ENCODE assay signal across 11 cellular contexts in genomic region chr10:124149681-124150080, GRCh38. TPM values are rescaled to one million over a fixed set of nuclear protein-coding genes. Genes with fewer than 3 reads are reported as not detected.
DNase-seq lines count a peak whose midpoint lies in the region; ATAC-seq and TF ChIP-seq lines count a peak whose summit lies in the region.
"Had no signal": no experiment of that assay in that cellular context is flagged by ENCODE, and none has a peak within 500 bp of the region (broad histone marks: within the 10 kb centered on the region; RNA-seq: fewer than 3 reads in every experiment).

No MANE protein-coding gene starts in this region.

- H3K27me3 ChIP-seq in GM23338 (ENCODE audit: insufficient read depth) = no peaks in the 10 kb centered on the region
- H3K27me3 ChIP-seq in OCI-LY3 (ENCODE audit: low read depth, low read length) = no peaks in the 10 kb centered on the region
- H3K27me3 ChIP-seq in aorta (ENCODE audit: control insufficient read depth in 1 of 2, insufficient read depth in 2 of 2, low read length in 1 of 2) = no peaks in the 10 kb centered on the region

- H3K4me2 ChIP-seq in GM23338 (no peak overlapping the region), OCI-LY3 (ENCODE audit: low read length) (peak overlapping the region; percentile 24; the same call in 1 of the 2 replicates)
- H3K4me2 ChIP-seq: PC-9 had no signal

- H3K9me3 ChIP-seq in OCI-LY3 (ENCODE audit: insufficient read depth, low read length) = no peaks in the 10 kb centered on the region
- H3K9me3 ChIP-seq in aorta (ENCODE audit: control insufficient read depth, low read length) = no peaks in the 10 kb centered on the region

- peak; percentile 25 for ATAC-seq in GM23338
- no peak for ATAC-seq in HG03520 (IDR thresholded peaks at IDR 0.05; ENCODE audit: unreplicated experiment)
- ATAC-seq in activated CD8-positive, alpha-beta T cell treated with anti-CD3 and anti-CD28 coated beads for 36 hours = no peak
- no peak for ATAC-seq in aorta (ENCODE audit: low FRiP score)

- H3K4me3 Mint-ChIP-seq in GM23338 (no peak overlapping the region), osteocyte (ENCODE audit: unreplicated experiment) (no peak overlapping the region)
- no peak overlapping the region for H3K4me3 Mint-ChIP-seq in activated CD8-positive, alpha-beta T cell treated with anti-CD3 and anti-CD28 coated beads for 36 hours

- H4K20me1 ChIP-seq in GM23338 (replicated peaks; ENCODE audit: insufficient read depth) (no peaks in the 10 kb centered on the region), OCI-LY3 (ENCODE audit: insufficient read depth, low read length) (no peaks in the 10 kb centered on the region)

- H3K9ac ChIP-seq in OCI-LY3 (ENCODE audit: low read length) = no peak overlapping the region

- POLR2A ChIA-PET in activated CD8-positive, alpha-beta T cell treated with anti-CD3 and anti-CD28 coated beads for 36 hours (lab: Charles Lee) = no interaction called here

- H3K4me3 ChIP-seq in GM23338 = no peak overlapping the region
- no peak overlapping the region for H3K4me3 ChIP-seq in OCI-LY3 (ENCODE audit: low read length)
- H3K4me3 ChIP-seq in aorta (ENCODE audit: low read length in 2 of 2) = no peak overlapping the region
- H3K4me3 ChIP-seq: PC-9 had no signal

- H3K27ac Mint-ChIP-seq in GM23338 = no peak overlapping the region
- peak overlapping the region; percentile 18 for H3K27ac Mint-ChIP-seq in osteocyte (ENCODE audit: unreplicated experiment)
- no peak overlapping the region for H3K27ac Mint-ChIP-seq in activated CD8-positive, alpha-beta T cell treated with anti-CD3 and anti-CD28 coated beads for 36 hours

- H3K36me3 ChIP-seq in GM23338 (ENCODE audit: insufficient read depth) = no peaks in the 10 kb centered on the region
- no peaks in the 10 kb centered on the region for H3K36me3 ChIP-seq in OCI-LY3 (replicated peaks; ENCODE audit: low read depth, low read length)
- H3K36me3 ChIP-seq in aorta (ENCODE audit: control insufficient read depth in 1 of 2, insufficient read depth in 2 of 2, low read length in 1 of 2) = no peaks in the 10 kb centered on the region

- H3K27ac ChIP-seq in GM23338 (ENCODE audit: low read depth) = no peak overlapping the region
- no peak overlapping the region for H3K27ac ChIP-seq in OCI-LY3 (ENCODE audit: low read length)
- H3K27ac ChIP-seq in aorta (ENCODE audit: low read depth in 1 of 2, low read length in 2 of 2) = no peak overlapping the region
- H3K27ac ChIP-seq: epithelial cell of prostate, PC-9 had no signal

- H3K4me1 Mint-ChIP-seq in GM23338 (peaks cover 18% of the 10 kb centered on the region), osteocyte (ENCODE audit: unreplicated experiment) (peaks cover 13% of the 10 kb centered on the region)
- peaks cover 4% of the 10 kb centered on the region for H3K4me1 Mint-ChIP-seq in activated CD8-positive, alpha-beta T cell treated with anti-CD3 and anti-CD28 coated beads for 36 hours (ENCODE audit: low read depth)

- TF ChIP-seq CTCF in GM23338 (conservative IDR thresholded peaks at IDR 0.05; ENCODE audit: low read depth in 2 of 2) (no peak), OCI-LY3 (IDR thresholded peaks at IDR 0.05; ENCODE audit: low read depth, low read length) (no peak), osteocyte (IDR thresholded peaks at IDR 0.05) (no peak)
- no peak for TF ChIP-seq CTCF in activated CD8-positive, alpha-beta T cell treated with anti-CD3 and anti-CD28 coated beads for 36 hours (IDR thresholded peaks at IDR 0.05)

- no peaks in the 10 kb centered on the region for H3F3A ChIP-seq in GM23338 (replicated peaks; ENCODE audit: low read depth)

- H3K36me3 Mint-ChIP-seq in GM23338 (ENCODE audit: low read depth) = no peaks in the 10 kb centered on the region; the same call in 2 of the 3 replicates
- no peaks in the 10 kb centered on the region for H3K36me3 Mint-ChIP-seq in osteocyte (ENCODE audit: unreplicated experiment)
- H3K36me3 Mint-ChIP-seq in activated CD8-positive, alpha-beta T cell treated with anti-CD3 and anti-CD28 coated beads for 36 hours (ENCODE audit: low read depth) = no peaks in the 10 kb centered on the region

- no peaks in the 10 kb centered on the region for H3K79me2 ChIP-seq in GM23338 (replicated peaks; ENCODE audit: insufficient read depth)
- H3K79me2 ChIP-seq in OCI-LY3 (ENCODE audit: low read length) = no peaks in the 10 kb centered on the region

- H3K9me3 Mint-ChIP-seq in GM23338 (no peaks in the 10 kb centered on the region; the same call in 2 of the 3 replicates), osteocyte (ENCODE audit: unreplicated experiment) (no peaks in the 10 kb centered on the region)
- no peaks in the 10 kb centered on the region for H3K9me3 Mint-ChIP-seq in activated CD8-positive, alpha-beta T cell treated with anti-CD3 and anti-CD28 coated beads for 36 hours

- WGBS in aorta, 2 donors = 91% methylated on average over 3 of the region's 3 CpGs

- DNase-seq in GM23338 (ENCODE audit: low spot score) (no peak), NCI-H187 (lab: John Stamatoyannopoulos, UW) (peak; percentile 50 to 73), osteocyte (ENCODE audit: extremely low spot score, unreplicated experiment) (no peak), activated T-cell treated with anti-CD3 and anti-CD28 coated beads for 4 hours (no peak), aorta (no peak)
- DNase-seq in activated CD8-positive, alpha-beta T cell treated with anti-CD3 and anti-CD28 coated beads for 36 hours = no peak
- DNase-seq: activated T-cell treated with anti-CD3 and anti-CD28 coated beads, Interleukin-2, amount 50 U/mL, for 48 hours; PC-9 had no signal

- H3K4me1 ChIP-seq in GM23338 (ENCODE audit: insufficient read depth) (peaks cover 11% of the 10 kb centered on the region), OCI-LY3 (ENCODE audit: low read length) (peaks cover 24% of the 10 kb centered on the region), aorta (ENCODE audit: control insufficient read depth in 1 of 2, insufficient read depth in 2 of 2, low read length in 2 of 2) (no peaks in the 10 kb centered on the region)

- intact Hi-C loops in activated CD8-positive, alpha-beta T cell treated with anti-CD3 and anti-CD28 coated beads for 36 hours (cut with micrococcal nuclease) = no loop called here
- intact Hi-C loops in aorta (cut with DNase I) = no loop called here

- H3K27me3 Mint-ChIP-seq in GM23338 (ENCODE audit: insufficient read depth, low read depth, poor library complexity) (peaks cover 2% of the 10 kb centered on the region), osteocyte (ENCODE audit: unreplicated experiment) (no peaks in the 10 kb centered on the region)
- H3K27me3 Mint-ChIP-seq in activated CD8-positive, alpha-beta T cell treated with anti-CD3 and anti-CD28 coated beads for 36 hours = peaks cover 12% of the 10 kb centered on the region

- CTCF ChIA-PET in activated CD8-positive, alpha-beta T cell treated with anti-CD3 and anti-CD28 coated beads for 36 hours (lab: Charles Lee) = no interaction called here

- no peaks in the 10 kb centered on the region; the same call in 1 of the 2 replicates for H3K9me2 ChIP-seq in GM23338 (ENCODE audit: insufficient read depth)

- peak overlapping the region; percentile 44 for H2AFZ ChIP-seq in GM23338
- H2AFZ ChIP-seq in OCI-LY3 (ENCODE audit: low read depth, low read length) = no peak overlapping the region
- H2AFZ ChIP-seq: PC-9 had no signal

TF ChIP-seq in GM23338, 12 proteins besides CTCF, POLR2A, EP300 and RAD21:
- TF ChIP-seq CREB1 (CRISPR knock-in tag; IDR thresholded peaks at IDR 0.05; ENCODE audit: low read depth) (no peak), EZH2 (IDR thresholded peaks at IDR 0.05; ENCODE audit: low read depth, unreplicated experiment) (no peak), JUNB (IDR thresholded peaks at IDR 0.05; ENCODE audit: unreplicated experiment) (no peak), POLR2AphosphoS5 (IDR thresholded peaks at IDR 0.05; ENCODE audit: low read depth) (no peak), EZH2phosphoT487 (IDR thresholded peaks at IDR 0.05; ENCODE audit: unreplicated experiment) (no peak), ZNF114 (CRISPR knock-in tag; IDR thresholded peaks at IDR 0.05) (no peak), STAT1 (IDR thresholded peaks at IDR 0.05; ENCODE audit: unreplicated experiment) (no peak)
- TF ChIP-seq, protein P1, sequence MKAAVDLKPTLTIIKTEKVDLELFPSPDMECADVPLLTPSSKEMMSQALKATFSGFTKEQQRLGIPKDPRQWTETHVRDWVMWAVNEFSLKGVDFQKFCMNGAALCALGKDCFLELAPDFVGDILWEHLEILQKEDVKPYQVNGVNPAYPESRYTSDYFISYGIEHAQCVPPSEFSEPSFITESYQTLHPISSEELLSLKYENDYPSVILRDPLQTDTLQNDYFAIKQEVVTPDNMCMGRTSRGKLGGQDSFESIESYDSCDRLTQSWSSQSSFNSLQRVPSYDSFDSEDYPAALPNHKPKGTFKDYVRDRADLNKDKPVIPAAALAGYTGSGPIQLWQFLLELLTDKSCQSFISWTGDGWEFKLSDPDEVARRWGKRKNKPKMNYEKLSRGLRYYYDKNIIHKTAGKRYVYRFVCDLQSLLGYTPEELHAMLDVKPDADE (IDR thresholded peaks at IDR 0.05) = no peak
TF ChIP-seq in GM23338: peak in this region for 0.

RNA-seq across cellular contexts. Expression of gene CHST15, which starts 56.3 kb away (rescaled TPM):
- total RNA-seq in GM23338 (2014; rRNA removed; shearing (Covaris generic)) = 10.9 and 11.2 TPM in 2 replicates
- polyA plus RNA-seq in GM23338 (2016; fragmentation: Nextera tagmentation; extraction: Ambion mirVana) = 2.6 and 2.7 TPM in 2 replicates
- 66.3 and 73.6 TPM in 2 replicates for total RNA-seq in osteocyte
- total RNA-seq in activated CD8-positive, alpha-beta T cell treated with anti-CD3 and anti-CD28 coated beads for 36 hours = under 1 TPM; 0.36 to 0.81 TPM
- total RNA-seq in aorta = 10 to 100 TPM; 39.9 to 43.8 TPM
- polyA plus RNA-seq in aorta = 10 to 100 TPM in 1 of 2 donors, 1 to 10 TPM in 1; 4.5 to 10.1 TPM

Comparison
In these comparisons a context has a peak if more than half of its experiments do, and no peak if none do; other contexts are left out.
1. DNase-seq: peak in NCI-H187 (2 of 2); none in GM23338 (single experiment), osteocyte (single experiment), activated T-cell treated with anti-CD3 and anti-CD28 coated beads for 4 hours (single experiment), activated CD8-positive, alpha-beta T cell treated with anti-CD3 and anti-CD28 coated beads for 36 hours (single experiment) and aorta (0 of 2).